In the genomic region with DNA sequence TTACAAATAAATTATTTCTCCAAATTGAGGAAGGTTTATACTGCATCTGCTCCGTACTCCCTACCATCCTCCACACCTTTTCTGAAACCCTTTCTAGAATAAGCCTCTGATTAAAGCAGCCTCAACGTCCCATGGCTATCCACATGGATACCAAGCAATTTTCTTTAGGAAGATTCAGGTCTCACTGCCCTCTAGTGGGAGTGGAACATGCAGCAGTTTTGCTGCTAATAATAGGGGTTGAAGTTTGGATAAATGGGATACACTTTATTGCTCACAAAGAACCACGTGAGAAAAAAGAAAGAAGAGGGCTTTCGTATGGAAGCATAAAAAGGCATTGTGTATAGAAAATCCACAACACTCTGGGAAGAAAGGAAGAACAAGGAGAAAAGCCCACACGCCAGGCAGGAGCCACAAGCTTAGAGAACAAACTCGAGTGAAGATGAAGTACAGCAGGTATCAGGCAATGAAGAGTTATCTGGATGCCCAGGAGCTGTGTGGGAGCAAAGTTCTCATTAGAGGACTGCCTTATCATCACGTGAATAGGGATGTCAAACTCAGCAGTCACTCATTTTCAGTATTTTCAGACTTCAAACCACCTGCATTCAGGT, we compare ENCODE assay signal across 8 cellular contexts. TPM values are rescaled to one million over a fixed set of nuclear protein-coding genes. Genes with fewer than 3 reads are reported as not detected.
A peak's percentile ranks its signal among the peaks of the same experiment; 100 is the strongest.
DNase-seq lines count a peak whose midpoint lies in the region; ATAC-seq, FAIRE-seq and TF ChIP-seq lines count a peak whose summit lies in the region.

No MANE protein-coding gene starts in this region.

- H3F3A ChIP-seq in PC-3 (ENCODE audit: low read length, unreplicated experiment), result no peaks in the 10 kb centered on the region

- H3K27me3 ChIP-seq in HCT116 (ENCODE audit: insufficient read depth, low read length) (no peaks in the 10 kb centered on the region), PC-3 (ENCODE audit: low read length) (no peaks in the 10 kb centered on the region), pancreas (no peaks in the 10 kb centered on the region)

- peak overlapping the region; percentile 78 for H2AFZ ChIP-seq in HCT116 (ENCODE audit: low read depth, low read length, poor library complexity, severe bottlenecking)
- no peak overlapping the region for H2AFZ ChIP-seq in PC-3 (ENCODE audit: low read length)

- ATAC-seq in HCT116, result peak; percentile 91
- peak; percentile 58 for ATAC-seq in PC-3
- peak in 3 of 4 donors; percentile 50 to 64 (median 53) for ATAC-seq in pancreas
- no peak for ATAC-seq in HG02938 (IDR thresholded peaks at IDR 0.05; ENCODE audit: unreplicated experiment)
- no peak for ATAC-seq in HG03565 (IDR thresholded peaks at IDR 0.05; ENCODE audit: unreplicated experiment)
- no peak for ATAC-seq in GM18858 (IDR thresholded peaks at IDR 0.05; ENCODE audit: unreplicated experiment)

- H3K9me3 ChIP-seq in HCT116 (ENCODE audit: control insufficient read depth in 1 of 2, insufficient read depth in 1 of 2, low read depth in 1 of 2, low read length in 2 of 2) (no peaks in the 10 kb centered on the region), PC-3 (ENCODE audit: low read length) (no peaks in the 10 kb centered on the region), pancreas (no peaks in the 10 kb centered on the region)

- H3K27me3 Mint-ChIP-seq in CD14-positive monocyte (ENCODE audit: low read depth in 3 of 3), result peaks cover 0 to 2% (median 2%) of the 10 kb centered on the region in 3 donors

- no peaks in the 10 kb centered on the region for H3K79me2 ChIP-seq in HCT116 (ENCODE audit: insufficient read depth, low read length)
- no peaks in the 10 kb centered on the region for H3K79me2 ChIP-seq in PC-3 (ENCODE audit: low read length)

- H3K27ac Mint-ChIP-seq in CD14-positive monocyte, result no peak overlapping the region

- CTCF ChIA-PET in HCT116 (lab: Charles Lee) (interaction anchor here (1.5 kb wide), 1 partner anchor 32 kb away, joined by 5 read pairs; no protein-coding TSS in a partner anchor), PC-3 (lab: Charles Lee) (no interaction called here)

- RAD21 ChIA-PET in HCT116 (lab: Charles Lee; ENCODE audit: low non-redundant PET in 1 of 2, low total read pairs in 2 of 2, uncharacterized antibody in 2 of 2, unreplicated experiment in 2 of 2), result no interaction called here

- no peaks in the 10 kb centered on the region for H3K36me3 ChIP-seq in HCT116 (ENCODE audit: control insufficient read depth in 1 of 2, insufficient read depth in 2 of 2, low read length in 2 of 2)
- no peaks in the 10 kb centered on the region for H3K36me3 ChIP-seq in PC-3 (ENCODE audit: low read depth, low read length)
- H3K36me3 ChIP-seq in pancreas, result no peaks in the 10 kb centered on the region

- no peaks in the 10 kb centered on the region for H3K36me3 Mint-ChIP-seq in CD14-positive monocyte

- peak; percentile 72 for TF ChIP-seq RAD21 in HCT116 (IDR thresholded peaks at IDR 0.05; ENCODE audit: low read depth)

- TF ChIP-seq CTCF in CD14-positive monocyte (IDR thresholded peaks at IDR 0.05) (peak; percentile 26), HCT116 (IDR thresholded peaks at IDR 0.05 in 2 of 3, conservative IDR thresholded peaks at IDR 0.05 in 1 of 3; ENCODE audit: borderline replicate concordance in 1 of 3, insufficient read depth in 1 of 3, low read depth in 2 of 3, low read length in 2 of 3) (peak; percentile 50 to 86 (median 78); a peak in 5 of 6 replicates), PC-3 (conservative IDR thresholded peaks at IDR 0.05; ENCODE audit: low read depth, low read length) (peak; percentile 92), epithelial cell of proximal tubule (conservative IDR thresholded peaks at IDR 0.05; ENCODE audit: low read depth, low read length) (peak; percentile 85), pancreas (IDR thresholded peaks at IDR 0.05) (peak in 3 of 4 donors; percentile 11 to 44 (median 38))

- DNase-seq in CD14-positive monocyte (ENCODE audit: low spot score), result no peak
- DNase-seq in HCT116 (ENCODE audit: low read depth, low spot score), result peak; percentile 38
- DNase-seq in PC-3, result peak; percentile 75
- DNase-seq in epithelial cell of proximal tubule (ENCODE audit: low read depth), result no peak
- DNase-seq in pancreas, result peak in 2 of 6 donors; percentile 2 to 23

- 33 to 37% methylated on average over 7 of the region's 7 CpGs for WGBS in pancreas, 2 donors

- no peak overlapping the region for H3K27ac ChIP-seq in HCT116 (ENCODE audit: low read depth, low read length)
- no peak overlapping the region for H3K27ac ChIP-seq in PC-3 (ENCODE audit: low read length)
- H3K27ac ChIP-seq in pancreas, result no peak overlapping the region

- BruUV-seq in HCT116 (replicated peaks; lab: Mats Ljungman, UMichigan) (no TSS peak), PC-3 (replicated peaks; lab: Mats Ljungman, UMichigan) (no TSS peak)

- intact Hi-C loops in CD14-positive monocyte (cut with micrococcal nuclease), result no loop called here
- intact Hi-C loops in HCT116 (cut with micrococcal nuclease), result loop anchor here (2.0 to 10.0 kb wide), 2 partner anchors 634 to 1366 kb away; no protein-coding TSS in a partner anchor
- intact Hi-C loops in PC-3 (cut with micrococcal nuclease), result loop anchor here (1.0 to 5.0 kb wide), 3 partner anchors 33 to 214 kb away; no protein-coding TSS in a partner anchor
- intact Hi-C loops in pancreas (cut with DNase I), result no loop called here

- H3K4me2 ChIP-seq in HCT116 (ENCODE audit: low read length) (no peak overlapping the region), PC-3 (ENCODE audit: low read length) (no peak overlapping the region)

- FAIRE-seq in pancreas (lab: Jason Lieb, UNC), result no peak

- H3K9ac ChIP-seq in HCT116 (ENCODE audit: low read length), result no peak overlapping the region
- no peak overlapping the region for H3K9ac ChIP-seq in PC-3 (ENCODE audit: low read length)

- peaks cover 0 to 6% (median 0%) of the 10 kb centered on the region in 7 donors for H3K9me3 Mint-ChIP-seq in CD14-positive monocyte

- H3K4me3 Mint-ChIP-seq in CD14-positive monocyte, result no peak overlapping the region

- H3K4me3 ChIP-seq in HCT116 (replicated peaks in 1 of 2; ENCODE audit: low read depth in 1 of 2, low read length in 2 of 2), result no peak overlapping the region
- no peak overlapping the region for H3K4me3 ChIP-seq in PC-3 (ENCODE audit: low read length)
- H3K4me3 ChIP-seq in epithelial cell of proximal tubule (ENCODE audit: low read depth, low read length), result no peak overlapping the region
- H3K4me3 ChIP-seq in pancreas, result no peak overlapping the region

- no peak for TF ChIP-seq POLR2A in HCT116 (IDR thresholded peaks at IDR 0.05; ENCODE audit: borderline replicate concordance, extremely low read depth, insufficient read depth, insufficient read length)

- H3K4me1 ChIP-seq in HCT116 (ENCODE audit: control insufficient read depth in 1 of 2, insufficient read depth in 2 of 2, low read length in 2 of 2) (no peaks in the 10 kb centered on the region), PC-3 (ENCODE audit: insufficient read depth, low read length) (0 out of 2 replicates have a peak, but pooled peaks cover 10% of the 10 kb centered on the region), pancreas (no peaks in the 10 kb centered on the region)

- POLR2A ChIA-PET in HCT116 (lab: Charles Lee), result no interaction called here
- POLR2A ChIA-PET in PC-3 (lab: Charles Lee; ENCODE audit: unreplicated experiment), result no interaction called here

- H3K9me2 ChIP-seq in HCT116 (ENCODE audit: insufficient read depth) (no peaks in the 10 kb centered on the region), PC-3 (replicated peaks; ENCODE audit: low read length) (no peaks in the 10 kb centered on the region)

- H3K4me1 Mint-ChIP-seq in CD14-positive monocyte, result no peaks in the 10 kb centered on the region

- no peaks in the 10 kb centered on the region for H4K20me1 ChIP-seq in HCT116 (ENCODE audit: insufficient read depth)
- H4K20me1 ChIP-seq in PC-3 (ENCODE audit: low read length), result no peaks in the 10 kb centered on the region

TF ChIP-seq in HCT116, 20 proteins besides CTCF, POLR2A, EP300 and RAD21 (continues in another document):
- no peak for TF ChIP-seq ZNF274 (IDR thresholded peaks at IDR 0.05; ENCODE audit: low read depth, low read length)
- no peak for TF ChIP-seq SRF (IDR thresholded peaks at IDR 0.05; ENCODE audit: low read depth)
- no peak for TF ChIP-seq CBX3 (IDR thresholded peaks at IDR 0.05; ENCODE audit: low read depth)
- TF ChIP-seq, protein P1, sequence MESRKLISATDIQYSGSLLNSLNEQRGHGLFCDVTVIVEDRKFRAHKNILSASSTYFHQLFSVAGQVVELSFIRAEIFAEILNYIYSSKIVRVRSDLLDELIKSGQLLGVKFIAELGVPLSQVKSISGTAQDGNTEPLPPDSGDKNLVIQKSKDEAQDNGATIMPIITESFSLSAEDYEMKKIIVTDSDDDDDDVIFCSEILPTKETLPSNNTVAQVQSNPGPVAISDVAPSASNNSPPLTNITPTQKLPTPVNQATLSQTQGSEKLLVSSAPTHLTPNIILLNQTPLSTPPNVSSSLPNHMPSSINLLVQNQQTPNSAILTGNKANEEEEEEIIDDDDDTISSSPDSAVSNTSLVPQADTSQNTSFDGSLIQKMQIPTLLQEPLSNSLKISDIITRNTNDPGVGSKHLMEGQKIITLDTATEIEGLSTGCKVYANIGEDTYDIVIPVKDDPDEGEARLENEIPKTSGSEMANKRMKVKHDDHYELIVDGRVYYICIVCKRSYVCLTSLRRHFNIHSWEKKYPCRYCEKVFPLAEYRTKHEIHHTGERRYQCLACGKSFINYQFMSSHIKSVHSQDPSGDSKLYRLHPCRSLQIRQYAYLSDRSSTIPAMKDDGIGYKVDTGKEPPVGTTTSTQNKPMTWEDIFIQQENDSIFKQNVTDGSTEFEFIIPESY (IDR thresholded peaks at IDR 0.05; ENCODE audit: extremely low read depth, insufficient replicate concordance, low read length), result no peak
- no peak for TF ChIP-seq FOSL1 (IDR thresholded peaks at IDR 0.05; ENCODE audit: low read depth)
- no peak for TF ChIP-seq EGR1 (IDR thresholded peaks at IDR 0.05; ENCODE audit: low read depth)
- TF ChIP-seq CEBPB (IDR thresholded peaks at IDR 0.05; ENCODE audit: low read depth), result no peak
- no peak for TF ChIP-seq ZFX (IDR thresholded peaks at IDR 0.05)
- TF ChIP-seq SIN3A (IDR thresholded peaks at IDR 0.05; ENCODE audit: low read depth), result no peak
- TF ChIP-seq, protein P2, sequence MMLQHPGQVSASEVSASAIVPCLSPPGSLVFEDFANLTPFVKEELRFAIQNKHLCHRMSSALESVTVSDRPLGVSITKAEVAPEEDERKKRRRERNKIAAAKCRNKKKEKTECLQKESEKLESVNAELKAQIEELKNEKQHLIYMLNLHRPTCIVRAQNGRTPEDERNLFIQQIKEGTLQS (IDR thresholded peaks at IDR 0.05), result no peak
- TF ChIP-seq POLR2AphosphoS5 (IDR thresholded peaks at IDR 0.05; ENCODE audit: low read depth, low read length), result no peak
- no peak for TF ChIP-seq EZH2phosphoT487 (IDR thresholded peaks at IDR 0.05; ENCODE audit: borderline replicate concordance)
- no peak for TF ChIP-seq ELF1 (IDR thresholded peaks at IDR 0.05; ENCODE audit: borderline replicate concordance, low read depth)
- no peak for TF ChIP-seq TCF7L2 (IDR thresholded peaks at IDR 0.05; ENCODE audit: borderline replicate concordance, extremely low read depth, insufficient read depth, insufficient read length)

RNA-seq across cellular contexts. Expression of a gene that starts 45.8 kb away (rescaled TPM):
- polyA plus RNA-seq in CD14-positive monocyte (not detected), pancreas (not detected)
- total RNA-seq in HCT116 (2021; ENCODE audit: unreplicated experiment) (not detected), PC-3 (2014; rRNA removed) (not detected in 2 replicates), epithelial cell of proximal tubule (not detected in 2 replicates), pancreas (not detected)
- polyA plus RNA-seq in HCT116 (2012), result not detected in 2 replicates

Comparison
In these comparisons a context has a peak if more than half of its experiments do, and no peak if none do; other contexts are left out.
1. DNase-seq: peak in HCT116 (single experiment) and PC-3 (single experiment); none in CD14-positive monocyte (single experiment) and epithelial cell of proximal tubule (single experiment).
2. CTCF ChIP-seq: peak in every context shown above with its lines; median percentile 92 in PC-3; 85 in epithelial cell of proximal tubule; 78 in HCT116; 38 in pancreas; 26 in CD14-positive monocyte.
3. ATAC-seq: peak in HCT116 (single experiment), PC-3 (single experiment) and pancreas (3 of 4); none in HG02938 (single experiment), HG03565 (single experiment) and GM18858 (single experiment).
4. intact Hi-C loops: an anchor here in HCT116 (2.0 to 10.0 kb wide) and PC-3 (1.0 to 5.0 kb wide); none called in CD14-positive monocyte and pancreas.